ENCODE assay signal across 8 cellular contexts in the genomic region with DNA sequence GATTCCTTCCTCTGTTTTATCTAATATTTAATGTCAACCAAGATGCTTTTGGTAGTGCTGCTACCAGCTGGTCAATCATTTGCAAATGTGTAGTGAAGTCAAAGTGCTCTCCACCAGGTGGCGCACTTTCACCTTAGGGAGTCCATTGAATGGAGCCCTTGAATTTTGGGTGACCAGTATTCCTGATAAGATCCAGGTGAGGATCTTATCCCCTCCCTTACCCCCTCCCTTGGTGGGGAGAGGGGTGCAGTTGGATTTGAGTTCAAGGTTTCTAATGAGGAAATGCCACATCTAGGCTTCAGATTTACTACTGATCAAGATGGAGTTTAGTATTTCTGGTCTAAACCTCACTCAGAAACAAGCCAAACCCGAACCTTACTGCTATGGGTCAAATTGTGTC. TPM values are rescaled to one million over a fixed set of nuclear protein-coding genes. Genes with fewer than 3 reads are reported as not detected.
A peak's percentile ranks its signal among the peaks of the same experiment; 100 is the strongest.
DNase-seq lines count a peak whose midpoint lies in the region; ATAC-seq, FAIRE-seq and TF ChIP-seq lines count a peak whose summit lies in the region.

No MANE protein-coding gene starts in this region.

- FAIRE-seq in islet of Langerhans (lab: Jason Lieb, UNC), result peak; percentile 91

- intact Hi-C loops in breast epithelium (cut with DNase I; ENCODE audit: low total_unique reads), result no loop called here

- H3K27me3 ChIP-seq in WERI-Rb-1 (ENCODE audit: insufficient read depth, low read depth, severe bottlenecking) (no peaks in the 10 kb centered on the region), breast epithelium (no peaks in the 10 kb centered on the region)

- H3K36me3 ChIP-seq in WERI-Rb-1 (no peaks in the 10 kb centered on the region), breast epithelium (no peaks in the 10 kb centered on the region)

- TF ChIP-seq POLR2A in breast epithelium (IDR thresholded peaks at IDR 0.05), result no peak

- no peak overlapping the region for H3K27ac ChIP-seq in WERI-Rb-1
- H3K27ac ChIP-seq in breast epithelium, result no peak overlapping the region

- ATAC-seq in HG02642 (IDR thresholded peaks at IDR 0.05; ENCODE audit: poor library complexity, unreplicated experiment) (peak; percentile 64), HG03457 (IDR thresholded peaks at IDR 0.05; ENCODE audit: unreplicated experiment) (no peak)

- H3K4me3 ChIP-seq in GM12865 (ENCODE audit: low read depth, low read length), result no peak overlapping the region
- H3K4me3 ChIP-seq in WERI-Rb-1 (ENCODE audit: low read depth, low read length), result no peak overlapping the region
- no peak overlapping the region for H3K4me3 ChIP-seq in breast epithelium

- TF ChIP-seq CTCF in GM12865 (IDR thresholded peaks at IDR 0.05; ENCODE audit: insufficient read depth, low read depth, low read length, missing control alignments), result peak; percentile 75
- peak; percentile 79 for TF ChIP-seq CTCF in WERI-Rb-1 (IDR thresholded peaks at IDR 0.05; ENCODE audit: low read depth, low read length)
- peak; percentile 83 to 93 (median 91) for TF ChIP-seq CTCF in breast epithelium (IDR thresholded peaks at IDR 0.05)

- no peaks in the 10 kb centered on the region for H3K9me3 ChIP-seq in WERI-Rb-1 (ENCODE audit: severe bottlenecking)
- H3K9me3 ChIP-seq in breast epithelium, result no peaks in the 10 kb centered on the region

- DNase-seq in GM12865 (ENCODE audit: low read depth) (peak; percentile 91), NCI-H2081 treated with DMSO at 0.1 percent for 48 hours (lab: John Stamatoyannopoulos, UW) (peak; percentile 77), WERI-Rb-1 (peak; percentile 91), breast epithelium (ENCODE audit: low spot score in 2 of 2) (peak; percentile 88 to 93)
- peak; percentile 58 to 77 for DNase-seq in stimulated activated CD4-positive, alpha-beta T cell treated with anti-CD3 and anti-CD28 coated beads, Interleukin-1b, Interleukin-23, amount 100 ng/mL, for 1 hour (ENCODE audit: low read depth in 2 of 2)

- no peaks in the 10 kb centered on the region for H3K4me1 ChIP-seq in breast epithelium

RNA-seq across cellular contexts. Expression of a gene that starts 12.0 kb away (rescaled TPM):
- 10 to 100 TPM; 21.1 to 25.0 (median 23.3) TPM for total RNA-seq in breast epithelium

RNA-seq across cellular contexts. Expression of a gene that starts 55.9 kb away (rescaled TPM):
- total RNA-seq in breast epithelium, result 10 to 100 TPM in 2 of 3 donors, 1 to 10 TPM in 1; 5.4 to 83.6 (median 42.9) TPM
